27 cellular contexts compared by ENCODE assay signal in genomic region chr15:96124436-96124835, GRCh38.
"Had no signal": no experiment of that assay in that cellular context is flagged by ENCODE, and none has a peak within 500 bp of the region (broad histone marks: within the 10 kb centered on the region; RNA-seq: fewer than 3 reads in every experiment).

No MANE protein-coding gene starts in this region.

- H3K4me3 ChIP-seq: adrenal gland, Peyer's patch, SJCRH30 had no signal

- H3K36me3 ChIP-seq: adrenal gland, Peyer's patch, SJCRH30 had no signal

- H3K27me3 ChIP-seq: adrenal gland, Peyer's patch, SJCRH30 had no signal

- ATAC-seq: activated CD4-positive, alpha-beta T cell treated with anti-CD3 and anti-CD28 coated beads for 36 hours had no signal

- H3K4me2 ChIP-seq: SK-N-SH had no signal

- H3K27ac ChIP-seq: adrenal gland, Peyer's patch, RWPE1, SJCRH30, VCaP had no signal

- H3K4me1 ChIP-seq: adrenal gland, Peyer's patch had no signal

- H3K9me3 ChIP-seq: adrenal gland, Peyer's patch, SJCRH30, SK-N-SH had no signal

- H3K9ac ChIP-seq: SK-N-SH had no signal

- H3K9me2 ChIP-seq: SK-N-SH had no signal

- DNase-seq: activated CD4-positive, alpha-beta memory T cell treated with anti-CD3 and anti-CD28 coated beads, Interleukin-2, amount 10 ng/mL, durations not matched to agents 7 days and 5 days; activated CD4-positive, alpha-beta T cell treated with anti-CD3 and anti-CD28 coated beads for 36 hours; activated CD4-positive, alpha-beta T cell treated with anti-CD3 and anti-CD28 coated beads, Interleukin-2, amount 50 U/mL, for 1 hour; activated gamma-delta T cell treated with Interleukin-2 at 50 U/mL for 16 hours; activated naive CD4-positive, alpha-beta T cell treated with anti-CD3 and anti-CD28 coated beads, Interleukin-2, amount 50 U/mL, for 16 hours; activated naive CD8-positive, alpha-beta T cell treated with anti-CD3 and anti-CD28 coated beads, Interleukin-2, amount 10 ng/mL, durations not matched to agents 7 days and 5 days; activated T-cell treated with anti-CD3 and anti-CD28 coated beads for 4 hours; activated T-cell treated with anti-CD3 and anti-CD28 coated beads, Interleukin-2, amount 50 U/mL, for 48 hours; adrenal gland; anterior cingulate cortex; Karpas-422; MM.1S; NCI-H1105; NCI-H1436; NCI-H1694 treated with DMSO at 0.1 percent for 48 hours; NCI-H2029 treated with DMSO at 0.1 percent for 48 hours; NCI-H345; NCI-H510A treated with DMSO at 0.1 percent for 48 hours; NCI-H69; NK-92 treated with Interleukin-12 subunit alpha and Interleukin-12 subunit beta, amount 100 ng/mL, for 24 hours; Peyer's patch; Right ventricle myocardium superior; SJCRH30; SK-N-SH; T-helper 1 cell had no signal
